33 cellular contexts compared by ENCODE assay signal in the genomic region with DNA sequence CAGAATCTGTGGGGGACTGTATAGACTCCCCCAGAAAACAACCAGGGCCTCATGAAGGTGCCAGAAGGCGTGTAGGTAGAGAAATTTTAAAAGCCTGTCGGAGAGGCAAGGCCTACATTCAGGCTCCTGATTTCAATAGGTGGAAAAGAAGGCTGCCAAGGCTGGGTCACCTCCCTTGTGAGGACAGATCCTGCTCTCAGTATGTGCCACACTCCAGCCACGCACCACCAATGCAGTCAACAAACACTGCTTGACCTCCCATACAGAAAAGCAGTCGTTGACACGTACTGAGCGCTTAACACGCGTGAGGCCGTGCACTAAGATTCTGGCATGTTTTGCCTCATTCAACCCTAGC. TPM values are rescaled to one million over a fixed set of nuclear protein-coding genes. Genes with fewer than 3 reads are reported as not detected.
DNase-seq lines count a peak whose midpoint lies in the region; ATAC-seq and TF ChIP-seq lines count a peak whose summit lies in the region.
"Had no signal": no experiment of that assay in that cellular context is flagged by ENCODE, and none has a peak within 500 bp of the region (broad histone marks: within the 10 kb centered on the region; RNA-seq: fewer than 3 reads in every experiment).

No MANE protein-coding gene starts in this region.

- H3K27me3 Mint-ChIP-seq in stimulated activated naive CD8-positive, alpha-beta T cell treated with anti-CD3 and anti-CD28 coated beads, Interleukin-15, Interleukin-2, amounts not matched to agents 100 ng/mL and 50 ng/mL, for 24 hours: peaks cover 87% of the 10 kb centered on the region

- H3K4me3 ChIP-seq in iPS-15b (ENCODE audit: low read depth, low read length): peak overlapping the region; percentile 27
- no peak overlapping the region for H3K4me3 ChIP-seq in osteoblast (ENCODE audit: insufficient read depth, low read length)
- H3K4me3 ChIP-seq: A549, ovary, smooth muscle cell, thoracic aorta had no signal

- H3K36me3 Mint-ChIP-seq in stimulated activated naive CD8-positive, alpha-beta T cell treated with anti-CD3 and anti-CD28 coated beads, Interleukin-15, Interleukin-2, amounts not matched to agents 100 ng/mL and 50 ng/mL, for 24 hours (ENCODE audit: low read depth): no peaks in the 10 kb centered on the region
- H3K36me3 Mint-ChIP-seq: CD8-positive, alpha-beta memory T cell had no signal

- no peaks in the 10 kb centered on the region for H3K79me2 ChIP-seq in osteoblast (ENCODE audit: insufficient read depth, low read length)

- H3K27me3 ChIP-seq in iPS-15b (ENCODE audit: control insufficient read depth, insufficient read depth, low read length) (peaks cover 98% of the 10 kb centered on the region), osteoblast (ENCODE audit: insufficient read depth, low read length) (peaks cover 99% of the 10 kb centered on the region)
- H3K27me3 ChIP-seq: ovary had no signal

- H3K4me1 ChIP-seq in iPS-15b (ENCODE audit: control insufficient read depth, insufficient read depth, low read length) (peaks cover 6% of the 10 kb centered on the region), osteoblast (ENCODE audit: insufficient read depth, low read length) (no peaks in the 10 kb centered on the region)

- no peak for DNase-seq in stimulated activated naive CD8-positive, alpha-beta T cell treated with anti-CD3 and anti-CD28 coated beads, Interleukin-15, Interleukin-2, amounts not matched to agents 100 U/mL and 50 U/mL, for 24 hours
- DNase-seq in osteoblast (ENCODE audit: insufficient read length, low spot score, missing footprints) (peak; percentile 37), OCI-M2 (lab: John Stamatoyannopoulos, UW; ENCODE audit: unreplicated experiment) (no peak), midbrain (lab: John Stamatoyannopoulos, UW) (no peak), Ammon's horn (ENCODE audit: low spot score) (no peak)
- DNase-seq: activated B cell treated with CpG ODN at 0.5 μM for 24 hours; activated CD4-positive, alpha-beta T cell treated with anti-CD3 and anti-CD28 coated beads, Interleukin-2, amount 50 U/mL, for 1 hour; activated naive CD4-positive, alpha-beta T cell treated with Interleukin-2 at 50 U/mL for 16 hours; activated T-cell treated with anti-CD3 and anti-CD28 coated beads, Interleukin-2, amount 50 U/mL, for 4 hours; AML-193; aorta; CD8-positive, alpha-beta memory T cell; central memory CD4-positive, alpha-beta T cell; DMS 273 treated with DMSO at 0.1 percent for 48 hours; gastrocnemius medialis; IMR-90; mammary epithelial cell; naive thymus-derived CD8-positive, alpha-beta T cell; NCI-H1048; NCI-H187; NCI-H526; ovary; SIG-M5; SW 1271 had no signal

- H3K9me3 ChIP-seq in iPS-15b (ENCODE audit: control insufficient read depth, insufficient read depth, low read length) (no peaks in the 10 kb centered on the region), osteoblast (ENCODE audit: low read depth, low read length) (no peaks in the 10 kb centered on the region)
- H3K9me3 ChIP-seq: A549, gastrocnemius medialis, thoracic aorta had no signal

- no peak overlapping the region for H2AFZ ChIP-seq in osteoblast (ENCODE audit: low read length)

- peaks cover 72% of the 10 kb centered on the region for H3K4me1 Mint-ChIP-seq in stimulated activated naive CD8-positive, alpha-beta T cell treated with anti-CD3 and anti-CD28 coated beads, Interleukin-15, Interleukin-2, amounts not matched to agents 100 ng/mL and 50 ng/mL, for 24 hours (ENCODE audit: low read depth)

- H3K4me2 ChIP-seq in osteoblast (ENCODE audit: insufficient read depth, low read length): no peak overlapping the region

- H3K36me3 ChIP-seq in iPS-15b (ENCODE audit: control insufficient read depth, insufficient read depth, low read length): no peaks in the 10 kb centered on the region
- no peaks in the 10 kb centered on the region for H3K36me3 ChIP-seq in osteoblast (ENCODE audit: insufficient read depth, low read length)
- H3K36me3 ChIP-seq: gastrocnemius medialis, ovary, thoracic aorta had no signal

- H3K27ac Mint-ChIP-seq in stimulated activated naive CD8-positive, alpha-beta T cell treated with anti-CD3 and anti-CD28 coated beads, Interleukin-15, Interleukin-2, amounts not matched to agents 100 ng/mL and 50 ng/mL, for 24 hours: no peak overlapping the region
- H3K27ac Mint-ChIP-seq: activated B cell treated with CpG ODN at 0.5 μM for 24 hours; H9; naive thymus-derived CD8-positive, alpha-beta T cell had no signal

- peaks cover 4% of the 10 kb centered on the region for H3K9me3 Mint-ChIP-seq in stimulated activated naive CD8-positive, alpha-beta T cell treated with anti-CD3 and anti-CD28 coated beads, Interleukin-15, Interleukin-2, amounts not matched to agents 100 ng/mL and 50 ng/mL, for 24 hours
- H3K9me3 Mint-ChIP-seq: activated B cell treated with CpG ODN at 0.5 μM for 24 hours; activated T-cell treated with anti-CD3 and anti-CD28 coated beads, Interleukin-2, amount 50 U/mL, for 4 hours; dendritic cell treated with granulocyte-macrophage colony-stimulating factor and Interleukin-4, amounts not matched to agents 40 ng/mL and 50 ng/mL, for 4 days had no signal

- no peak for TF ChIP-seq CTCF in osteoblast (IDR thresholded peaks at IDR 0.05; ENCODE audit: extremely low read depth, low read depth, low read length)

- H3K9ac ChIP-seq in iPS-15b (ENCODE audit: low read depth, low read length): no peak overlapping the region

- no peak overlapping the region for H3K27ac ChIP-seq in osteoblast (ENCODE audit: low read depth, low read length)
- H3K27ac ChIP-seq: A549, gastrocnemius medialis, ovary, thoracic aorta had no signal

- H4K20me1 ChIP-seq in osteoblast (ENCODE audit: insufficient read depth, low read length): no peaks in the 10 kb centered on the region

- H3K4me3 Mint-ChIP-seq in stimulated activated naive CD8-positive, alpha-beta T cell treated with anti-CD3 and anti-CD28 coated beads, Interleukin-15, Interleukin-2, amounts not matched to agents 100 ng/mL and 50 ng/mL, for 24 hours: peak overlapping the region; percentile 58

- no peak for ATAC-seq in stimulated activated naive CD8-positive, alpha-beta T cell treated with anti-CD3 and anti-CD28 coated beads, Interleukin-15, Interleukin-2, amounts not matched to agents 100 U/mL and 50 U/mL, for 24 hours
- no peak for ATAC-seq in GM18907 (IDR thresholded peaks at IDR 0.05; ENCODE audit: unreplicated experiment)
- ATAC-seq: activated T-cell treated with anti-CD3 and anti-CD28 coated beads, Interleukin-2, amount 50 U/mL, for 4 hours; gastrocnemius medialis; left colon; naive thymus-derived CD8-positive, alpha-beta T cell had no signal

RNA-seq across cellular contexts. Expression of a gene that starts 1.1 kb away (rescaled TPM):
- total RNA-seq in osteoblast: not detected in 2 replicates
- total RNA-seq: activated B cell treated with CpG ODN at 0.5 μM for 24 hours; activated T-cell treated with anti-CD3 and anti-CD28 coated beads, Interleukin-2, amount 50 U/mL, for 4 hours; CD8-positive, alpha-beta memory T cell; gastrocnemius medialis; H9; IMR-90; mammary epithelial cell; naive thymus-derived CD8-positive, alpha-beta T cell; smooth muscle cell had no signal
